1 cellular context compared by ENCODE assay signal in genomic region chr19:46189971-46190335, GRCh38.
TF ChIP-seq lines count a peak whose summit lies in the region.

No MANE protein-coding gene starts in this region.

TF ChIP-seq in HepG2, 621 proteins besides CTCF, POLR2A, EP300 and RAD21 (continued from another document):
- TF ChIP-seq, protein P1, sequence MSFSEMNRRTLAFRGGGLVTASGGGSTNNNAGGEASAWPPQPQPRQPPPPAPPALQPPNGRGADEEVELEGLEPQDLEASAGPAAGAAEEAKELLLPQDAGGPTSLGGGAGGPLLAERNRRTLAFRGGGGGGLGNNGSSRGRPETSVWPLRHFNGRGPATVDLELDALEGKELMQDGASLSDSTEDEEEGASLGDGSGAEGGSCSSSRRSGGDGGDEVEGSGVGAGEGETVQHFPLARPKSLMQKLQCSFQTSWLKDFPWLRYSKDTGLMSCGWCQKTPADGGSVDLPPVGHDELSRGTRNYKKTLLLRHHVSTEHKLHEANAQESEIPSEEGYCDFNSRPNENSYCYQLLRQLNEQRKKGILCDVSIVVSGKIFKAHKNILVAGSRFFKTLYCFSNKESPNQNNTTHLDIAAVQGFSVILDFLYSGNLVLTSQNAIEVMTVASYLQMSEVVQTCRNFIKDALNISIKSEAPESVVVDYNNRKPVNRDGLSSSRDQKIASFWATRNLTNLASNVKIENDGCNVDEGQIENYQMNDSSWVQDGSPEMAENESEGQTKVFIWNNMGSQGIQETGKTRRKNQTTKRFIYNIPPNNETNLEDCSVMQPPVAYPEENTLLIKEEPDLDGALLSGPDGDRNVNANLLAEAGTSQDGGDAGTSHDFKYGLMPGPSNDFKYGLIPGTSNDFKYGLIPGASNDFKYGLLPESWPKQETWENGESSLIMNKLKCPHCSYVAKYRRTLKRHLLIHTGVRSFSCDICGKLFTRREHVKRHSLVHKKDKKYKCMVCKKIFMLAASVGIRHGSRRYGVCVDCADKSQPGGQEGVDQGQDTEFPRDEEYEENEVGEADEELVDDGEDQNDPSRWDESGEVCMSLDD (CRISPR knock-in tag; IDR thresholded peaks at IDR 0.05; ENCODE audit: borderline replicate concordance), result no peak
- TF ChIP-seq DR1 (CRISPR knock-in tag; IDR thresholded peaks at IDR 0.05) (no peak), KLF15 (CRISPR knock-in tag; IDR thresholded peaks at IDR 0.05; ENCODE audit: borderline replicate concordance) (no peak), NR1H2 (CRISPR knock-in tag; IDR thresholded peaks at IDR 0.05; ENCODE audit: borderline replicate concordance, low read depth) (no peak), FLYWCH1 (CRISPR knock-in tag; IDR thresholded peaks at IDR 0.05) (no peak), KDM1A (CRISPR knock-in tag; IDR thresholded peaks at IDR 0.05) (no peak), ZNF839 (CRISPR knock-in tag; IDR thresholded peaks at IDR 0.05; ENCODE audit: borderline replicate concordance) (no peak), NONO (IDR thresholded peaks at IDR 0.05) (no peak), NONO (CRISPR knock-in tag; conservative IDR thresholded peaks at IDR 0.05) (no peak), FOXP1 (IDR thresholded peaks at IDR 0.05) (no peak), FOXP1 (CRISPR knock-in tag; IDR thresholded peaks at IDR 0.05) (peak; percentile 22; the same call in 1 of the 2 replicates), ZC3H4 (CRISPR knock-in tag; IDR thresholded peaks at IDR 0.05; ENCODE audit: borderline replicate concordance) (no peak), ZNF205 (CRISPR knock-in tag; IDR thresholded peaks at IDR 0.05) (no peak), HMG20B (CRISPR knock-in tag; conservative IDR thresholded peaks at IDR 0.05) (no peak), IKZF5 (CRISPR knock-in tag; IDR thresholded peaks at IDR 0.05) (peak; percentile 46; the same call in 1 of the 2 replicates), SIN3B (IDR thresholded peaks at IDR 0.05; ENCODE audit: low read length) (no peak), MXD4 (CRISPR knock-in tag; IDR thresholded peaks at IDR 0.05) (no peak), ZNF234 (CRISPR knock-in tag; conservative IDR thresholded peaks at IDR 0.05) (no peak), POLR2AphosphoS2 (IDR thresholded peaks at IDR 0.05; ENCODE audit: low read depth, low read length) (no peak), FOXA1 (IDR thresholded peaks at IDR 0.05) (no peak), FOXA1 (CRISPR knock-in tag; IDR thresholded peaks at IDR 0.05) (no peak), MED1 (CRISPR knock-in tag; IDR thresholded peaks at IDR 0.05) (peak; percentile 46; the same call in 1 of the 2 replicates), RARA (CRISPR knock-in tag; IDR thresholded peaks at IDR 0.05) (peak; percentile 67), ZNF652 (CRISPR knock-in tag; IDR thresholded peaks at IDR 0.05; ENCODE audit: borderline replicate concordance, low read depth) (no peak), SAP130 (CRISPR knock-in tag; IDR thresholded peaks at IDR 0.05; ENCODE audit: low read depth) (peak; percentile 34; the same call in 1 of the 2 replicates), ZNF335 (CRISPR knock-in tag; IDR thresholded peaks at IDR 0.05) (peak; percentile 33; the same call in 1 of the 2 replicates), ZNF501 (CRISPR knock-in tag; IDR thresholded peaks at IDR 0.05) (no peak), ZNF207 (IDR thresholded peaks at IDR 0.05; ENCODE audit: borderline replicate concordance) (no peak), MTF2 (CRISPR knock-in tag; IDR thresholded peaks at IDR 0.05; ENCODE audit: borderline replicate concordance) (no peak), MIER3 (CRISPR knock-in tag; IDR thresholded peaks at IDR 0.05; ENCODE audit: borderline replicate concordance) (peak; percentile 55; the same call in 1 of the 2 replicates), TCF7 (IDR thresholded peaks at IDR 0.05; ENCODE audit: low read depth) (no peak), KMT2B (CRISPR knock-in tag; IDR thresholded peaks at IDR 0.05) (no peak), SOX13 (IDR thresholded peaks at IDR 0.05) (no peak), SOX13 (CRISPR knock-in tag; conservative IDR thresholded peaks at IDR 0.05 in 1 of 2, IDR thresholded peaks at IDR 0.05 in 1 of 2) (peak in 1 of 2 experiments; percentile 38; a peak in 1 of 4 replicates), TEF (CRISPR knock-in tag; IDR thresholded peaks at IDR 0.05) (no peak), HMG20A (CRISPR knock-in tag; IDR thresholded peaks at IDR 0.05; ENCODE audit: borderline replicate concordance) (peak; percentile 54; the same call in 1 of the 2 replicates)
- TF ChIP-seq, protein P2, sequence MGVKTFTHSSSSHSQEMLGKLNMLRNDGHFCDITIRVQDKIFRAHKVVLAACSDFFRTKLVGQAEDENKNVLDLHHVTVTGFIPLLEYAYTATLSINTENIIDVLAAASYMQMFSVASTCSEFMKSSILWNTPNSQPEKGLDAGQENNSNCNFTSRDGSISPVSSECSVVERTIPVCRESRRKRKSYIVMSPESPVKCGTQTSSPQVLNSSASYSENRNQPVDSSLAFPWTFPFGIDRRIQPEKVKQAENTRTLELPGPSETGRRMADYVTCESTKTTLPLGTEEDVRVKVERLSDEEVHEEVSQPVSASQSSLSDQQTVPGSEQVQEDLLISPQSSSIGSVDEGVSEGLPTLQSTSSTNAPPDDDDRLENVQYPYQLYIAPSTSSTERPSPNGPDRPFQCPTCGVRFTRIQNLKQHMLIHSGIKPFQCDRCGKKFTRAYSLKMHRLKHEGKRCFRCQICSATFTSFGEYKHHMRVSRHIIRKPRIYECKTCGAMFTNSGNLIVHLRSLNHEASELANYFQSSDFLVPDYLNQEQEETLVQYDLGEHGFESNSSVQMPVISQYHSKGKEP (CRISPR knock-in tag; IDR thresholded peaks at IDR 0.05), result no peak
- TF ChIP-seq, protein P3, sequence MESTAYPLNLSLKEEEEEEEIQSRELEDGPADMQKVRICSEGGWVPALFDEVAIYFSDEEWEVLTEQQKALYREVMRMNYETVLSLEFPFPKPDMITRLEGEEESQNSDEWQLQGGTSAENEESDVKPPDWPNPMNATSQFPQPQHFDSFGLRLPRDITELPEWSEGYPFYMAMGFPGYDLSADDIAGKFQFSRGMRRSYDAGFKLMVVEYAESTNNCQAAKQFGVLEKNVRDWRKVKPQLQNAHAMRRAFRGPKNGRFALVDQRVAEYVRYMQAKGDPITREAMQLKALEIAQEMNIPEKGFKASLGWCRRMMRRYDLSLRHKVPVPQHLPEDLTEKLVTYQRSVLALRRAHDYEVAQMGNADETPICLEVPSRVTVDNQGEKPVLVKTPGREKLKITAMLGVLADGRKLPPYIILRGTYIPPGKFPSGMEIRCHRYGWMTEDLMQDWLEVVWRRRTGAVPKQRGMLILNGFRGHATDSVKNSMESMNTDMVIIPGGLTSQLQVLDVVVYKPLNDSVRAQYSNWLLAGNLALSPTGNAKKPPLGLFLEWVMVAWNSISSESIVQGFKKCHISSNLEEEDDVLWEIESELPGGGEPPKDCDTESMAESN (CRISPR knock-in tag; conservative IDR thresholded peaks at IDR 0.05), result no peak
- TF ChIP-seq, protein P4, sequence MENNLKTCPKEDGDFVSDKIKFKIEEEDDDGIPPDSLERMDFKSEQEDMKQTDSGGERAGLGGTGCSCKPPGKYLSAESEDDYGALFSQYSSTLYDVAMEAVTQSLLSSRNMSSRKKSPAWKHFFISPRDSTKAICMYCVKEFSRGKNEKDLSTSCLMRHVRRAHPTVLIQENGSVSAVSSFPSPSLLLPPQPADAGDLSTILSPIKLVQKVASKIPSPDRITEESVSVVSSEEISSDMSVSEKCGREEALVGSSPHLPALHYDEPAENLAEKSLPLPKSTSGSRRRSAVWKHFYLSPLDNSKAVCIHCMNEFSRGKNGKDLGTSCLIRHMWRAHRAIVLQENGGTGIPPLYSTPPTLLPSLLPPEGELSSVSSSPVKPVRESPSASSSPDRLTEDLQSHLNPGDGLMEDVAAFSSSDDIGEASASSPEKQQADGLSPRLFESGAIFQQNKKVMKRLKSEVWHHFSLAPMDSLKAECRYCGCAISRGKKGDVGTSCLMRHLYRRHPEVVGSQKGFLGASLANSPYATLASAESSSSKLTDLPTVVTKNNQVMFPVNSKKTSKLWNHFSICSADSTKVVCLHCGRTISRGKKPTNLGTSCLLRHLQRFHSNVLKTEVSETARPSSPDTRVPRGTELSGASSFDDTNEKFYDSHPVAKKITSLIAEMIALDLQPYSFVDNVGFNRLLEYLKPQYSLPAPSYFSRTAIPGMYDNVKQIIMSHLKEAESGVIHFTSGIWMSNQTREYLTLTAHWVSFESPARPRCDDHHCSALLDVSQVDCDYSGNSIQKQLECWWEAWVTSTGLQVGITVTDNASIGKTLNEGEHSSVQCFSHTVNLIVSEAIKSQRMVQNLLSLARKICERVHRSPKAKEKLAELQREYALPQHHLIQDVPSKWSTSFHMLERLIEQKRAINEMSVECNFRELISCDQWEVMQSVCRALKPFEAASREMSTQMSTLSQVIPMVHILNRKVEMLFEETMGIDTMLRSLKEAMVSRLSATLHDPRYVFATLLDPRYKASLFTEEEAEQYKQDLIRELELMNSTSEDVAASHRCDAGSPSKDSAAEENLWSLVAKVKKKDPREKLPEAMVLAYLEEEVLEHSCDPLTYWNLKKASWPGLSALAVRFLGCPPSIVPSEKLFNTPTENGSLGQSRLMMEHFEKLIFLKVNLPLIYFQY (CRISPR knock-in tag; IDR thresholded peaks at IDR 0.05; ENCODE audit: borderline replicate concordance), result peak; percentile 86; the same call in 1 of the 2 replicates
- TF ChIP-seq, protein P5, sequence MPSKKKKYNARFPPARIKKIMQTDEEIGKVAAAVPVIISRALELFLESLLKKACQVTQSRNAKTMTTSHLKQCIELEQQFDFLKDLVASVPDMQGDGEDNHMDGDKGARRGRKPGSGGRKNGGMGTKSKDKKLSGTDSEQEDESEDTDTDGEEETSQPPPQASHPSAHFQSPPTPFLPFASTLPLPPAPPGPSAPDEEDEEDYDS (CRISPR knock-in tag; IDR thresholded peaks at IDR 0.05), result no peak
TF ChIP-seq in HepG2: peak in this region for 36.
